In genomic region chr20:33178726-33179125, GRCh38 we compare ENCODE assay signal across 1 cellular context.
TF ChIP-seq lines count a peak whose summit lies in the region.

No MANE protein-coding gene starts in this region.

TF ChIP-seq in HCT116, 20 proteins besides CTCF, POLR2A, EP300 and RAD21 (continued from another document):
- TF ChIP-seq, protein P1, sequence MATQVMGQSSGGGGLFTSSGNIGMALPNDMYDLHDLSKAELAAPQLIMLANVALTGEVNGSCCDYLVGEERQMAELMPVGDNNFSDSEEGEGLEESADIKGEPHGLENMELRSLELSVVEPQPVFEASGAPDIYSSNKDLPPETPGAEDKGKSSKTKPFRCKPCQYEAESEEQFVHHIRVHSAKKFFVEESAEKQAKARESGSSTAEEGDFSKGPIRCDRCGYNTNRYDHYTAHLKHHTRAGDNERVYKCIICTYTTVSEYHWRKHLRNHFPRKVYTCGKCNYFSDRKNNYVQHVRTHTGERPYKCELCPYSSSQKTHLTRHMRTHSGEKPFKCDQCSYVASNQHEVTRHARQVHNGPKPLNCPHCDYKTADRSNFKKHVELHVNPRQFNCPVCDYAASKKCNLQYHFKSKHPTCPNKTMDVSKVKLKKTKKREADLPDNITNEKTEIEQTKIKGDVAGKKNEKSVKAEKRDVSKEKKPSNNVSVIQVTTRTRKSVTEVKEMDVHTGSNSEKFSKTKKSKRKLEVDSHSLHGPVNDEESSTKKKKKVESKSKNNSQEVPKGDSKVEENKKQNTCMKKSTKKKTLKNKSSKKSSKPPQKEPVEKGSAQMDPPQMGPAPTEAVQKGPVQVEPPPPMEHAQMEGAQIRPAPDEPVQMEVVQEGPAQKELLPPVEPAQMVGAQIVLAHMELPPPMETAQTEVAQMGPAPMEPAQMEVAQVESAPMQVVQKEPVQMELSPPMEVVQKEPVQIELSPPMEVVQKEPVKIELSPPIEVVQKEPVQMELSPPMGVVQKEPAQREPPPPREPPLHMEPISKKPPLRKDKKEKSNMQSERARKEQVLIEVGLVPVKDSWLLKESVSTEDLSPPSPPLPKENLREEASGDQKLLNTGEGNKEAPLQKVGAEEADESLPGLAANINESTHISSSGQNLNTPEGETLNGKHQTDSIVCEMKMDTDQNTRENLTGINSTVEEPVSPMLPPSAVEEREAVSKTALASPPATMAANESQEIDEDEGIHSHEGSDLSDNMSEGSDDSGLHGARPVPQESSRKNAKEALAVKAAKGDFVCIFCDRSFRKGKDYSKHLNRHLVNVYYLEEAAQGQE (IDR thresholded peaks at IDR 0.05; ENCODE audit: low read depth) = no peak
- TF ChIP-seq FOSL1 (IDR thresholded peaks at IDR 0.05; ENCODE audit: low read depth) = no peak
- no peak for TF ChIP-seq POLR2AphosphoS5 (IDR thresholded peaks at IDR 0.05; ENCODE audit: low read depth, low read length)
- TF ChIP-seq EZH2 (IDR thresholded peaks at IDR 0.05) = no peak
- TF ChIP-seq, protein P2, sequence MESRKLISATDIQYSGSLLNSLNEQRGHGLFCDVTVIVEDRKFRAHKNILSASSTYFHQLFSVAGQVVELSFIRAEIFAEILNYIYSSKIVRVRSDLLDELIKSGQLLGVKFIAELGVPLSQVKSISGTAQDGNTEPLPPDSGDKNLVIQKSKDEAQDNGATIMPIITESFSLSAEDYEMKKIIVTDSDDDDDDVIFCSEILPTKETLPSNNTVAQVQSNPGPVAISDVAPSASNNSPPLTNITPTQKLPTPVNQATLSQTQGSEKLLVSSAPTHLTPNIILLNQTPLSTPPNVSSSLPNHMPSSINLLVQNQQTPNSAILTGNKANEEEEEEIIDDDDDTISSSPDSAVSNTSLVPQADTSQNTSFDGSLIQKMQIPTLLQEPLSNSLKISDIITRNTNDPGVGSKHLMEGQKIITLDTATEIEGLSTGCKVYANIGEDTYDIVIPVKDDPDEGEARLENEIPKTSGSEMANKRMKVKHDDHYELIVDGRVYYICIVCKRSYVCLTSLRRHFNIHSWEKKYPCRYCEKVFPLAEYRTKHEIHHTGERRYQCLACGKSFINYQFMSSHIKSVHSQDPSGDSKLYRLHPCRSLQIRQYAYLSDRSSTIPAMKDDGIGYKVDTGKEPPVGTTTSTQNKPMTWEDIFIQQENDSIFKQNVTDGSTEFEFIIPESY (IDR thresholded peaks at IDR 0.05; ENCODE audit: extremely low read depth, insufficient replicate concordance, low read length) = no peak
- no peak for TF ChIP-seq CBX3 (IDR thresholded peaks at IDR 0.05; ENCODE audit: low read depth)
- TF ChIP-seq SRF (IDR thresholded peaks at IDR 0.05; ENCODE audit: low read depth) = no peak
- no peak for TF ChIP-seq YY1 (IDR thresholded peaks at IDR 0.05; ENCODE audit: extremely low read depth, insufficient replicate concordance, low read depth, low read length)
- no peak for TF ChIP-seq ZFX (IDR thresholded peaks at IDR 0.05)
- TF ChIP-seq ZNF274 (IDR thresholded peaks at IDR 0.05; ENCODE audit: low read depth, low read length) = no peak
- TF ChIP-seq EZH2phosphoT487 (IDR thresholded peaks at IDR 0.05; ENCODE audit: borderline replicate concordance) = no peak
- TF ChIP-seq MAX (IDR thresholded peaks at IDR 0.05) = no peak
